Comparison of ENCODE assay signal across 15 cellular contexts in genomic region chr5:79330071-79330470, GRCh38.
DNase-seq lines count a peak whose midpoint lies in the region; ATAC-seq and TF ChIP-seq lines count a peak whose summit lies in the region.
"Had no signal": no experiment of that assay in that cellular context is flagged by ENCODE, and none has a peak within 500 bp of the region (broad histone marks: within the 10 kb centered on the region; RNA-seq: fewer than 3 reads in every experiment).

No MANE protein-coding gene starts in this region.

- POLR2A ChIA-PET in MCF 10A (lab: Yijun Ruan, JAX) = interaction anchor here (0.6 kb wide), 1 partner anchor 521 kb away, joined by 3 read pairs; no protein-coding TSS in a partner anchor
- POLR2A ChIA-PET in CD4-positive, alpha-beta T cell (lab: Charles Lee) = no interaction called here

- intact Hi-C loops in MCF 10A (cut with micrococcal nuclease) = no loop called here
- intact Hi-C loops in mammary epithelial cell (cut with micrococcal nuclease) = no loop called here
- intact Hi-C loops in CD4-positive, alpha-beta T cell (cut with DNase I, micrococcal nuclease) = no loop called here

- CTCF ChIA-PET in MCF 10A (lab: Yijun Ruan, JAX) (interaction anchor here (0.6 kb wide), 1 partner anchor 1467 kb away, joined by 3 read pairs; no protein-coding TSS in a partner anchor), mammary epithelial cell (lab: Charles Lee; ENCODE audit: low non-redundant PET) (no interaction called here)
- CTCF ChIA-PET in CD4-positive, alpha-beta T cell (lab: Charles Lee) = no interaction called here

- dilution Hi-C loops in mammary epithelial cell (cut with HindIII; ENCODE audit: low sequenced_read_pairs) = no loop called here

- ATAC-seq in CD4-positive, alpha-beta T cell (ENCODE audit: poor library complexity) = no peak
- ATAC-seq in GM21529 (IDR thresholded peaks at IDR 0.05; ENCODE audit: unreplicated experiment) = no peak

- BruUV-seq in MCF 10A (replicated peaks; lab: Mats Ljungman, UMichigan) (no TSS peak), mammary epithelial cell (replicated peaks; lab: Mats Ljungman, UMichigan) (no TSS peak)

- no peaks in the 10 kb centered on the region for H3K27me3 ChIP-seq in mammary epithelial cell (ENCODE audit: insufficient read depth, low read length)
- no peaks in the 10 kb centered on the region for H3K27me3 ChIP-seq in CD4-positive, alpha-beta T cell (ENCODE audit: control insufficient read depth, insufficient read depth, low read length)

- H3K4me1 ChIP-seq in mammary epithelial cell (ENCODE audit: insufficient read depth, low read length) = no peaks in the 10 kb centered on the region
- H3K4me1 ChIP-seq: Caco-2 had no signal

- no peaks in the 10 kb centered on the region for H3K9me3 ChIP-seq in mammary epithelial cell (replicated peaks; ENCODE audit: insufficient read depth, low read length)
- H3K9me3 ChIP-seq in CD4-positive, alpha-beta T cell (ENCODE audit: control insufficient read depth, low read length) = no peaks in the 10 kb centered on the region
- H3K9me3 ChIP-seq: Caco-2 had no signal

- no peaks in the 10 kb centered on the region for H3K79me2 ChIP-seq in mammary epithelial cell (ENCODE audit: insufficient read depth, low read length)

- H3K4me2 ChIP-seq in mammary epithelial cell (ENCODE audit: insufficient read depth, low read depth, low read length) = no peak overlapping the region

- no peak overlapping the region for H3K27ac ChIP-seq in mammary epithelial cell (ENCODE audit: insufficient read depth, low read depth, low read length)
- no peak overlapping the region for H3K27ac ChIP-seq in CD4-positive, alpha-beta T cell (ENCODE audit: low read depth, low read length)
- H3K27ac ChIP-seq: C4-2B had no signal

- in situ Hi-C loops in mammary epithelial cell (cut with MboI; ENCODE audit: low sequenced_read_pairs in 2 of 2) = no loop called here

- H2AFZ ChIP-seq in mammary epithelial cell (ENCODE audit: low read depth, low read length) = no peak overlapping the region

- H3K9me3 Mint-ChIP-seq in MCF 10A (ENCODE audit: unreplicated experiment) = no peaks in the 10 kb centered on the region
- H3K9me3 Mint-ChIP-seq in CD4-positive, alpha-beta T cell = peaks cover 5% of the 10 kb centered on the region

- no peaks in the 10 kb centered on the region for H3K27me3 Mint-ChIP-seq in MCF 10A (ENCODE audit: insufficient read depth, unreplicated experiment)
- peaks cover 4% of the 10 kb centered on the region for H3K27me3 Mint-ChIP-seq in CD4-positive, alpha-beta T cell

- H3K9ac ChIP-seq in mammary epithelial cell (ENCODE audit: insufficient read depth, low read length) = no peak overlapping the region

- no peaks in the 10 kb centered on the region for H3K36me3 ChIP-seq in mammary epithelial cell (ENCODE audit: insufficient read depth, low read length)

- no peak overlapping the region for H3K27ac Mint-ChIP-seq in MCF 10A (ENCODE audit: low read depth, unreplicated experiment)
- H3K27ac Mint-ChIP-seq in CD4-positive, alpha-beta T cell = no peak overlapping the region

- WGBS in mammary epithelial cell (ENCODE audit: low coverage, missing lambda C conversion rate) = 88% methylated on average over 5 of the region's 5 CpGs

- DNase-seq in MCF 10A (ENCODE audit: unreplicated experiment) (peak; percentile 8), mammary epithelial cell (no peak), cardiac fibroblast (ENCODE audit: low read depth in 2 of 2) (peak; percentile 24 to 29), foreskin fibroblast (peak; percentile 48 to 72)
- no peak for DNase-seq in activated CD4-positive, alpha-beta T cell treated with anti-CD3 and anti-CD28 coated beads for 1 hour
- no peak for DNase-seq in CD4-positive, alpha-beta T cell
- no peak for DNase-seq in stimulated activated CD4-positive, alpha-beta T cell treated with anti-CD3 and anti-CD28 coated beads, Interleukin-4, amount 100 ng/mL, for 24 hours
- DNase-seq: GDM1, GOT3, Karpas-422, NCI-H510A, SIG-M5 had no signal

- H4K20me1 ChIP-seq in mammary epithelial cell (ENCODE audit: insufficient read depth, low read length) = no peaks in the 10 kb centered on the region

- H3K4me3 ChIP-seq in mammary epithelial cell (replicated peaks in 1 of 3; ENCODE audit: insufficient read depth in 1 of 3, low read depth in 2 of 3, low read length in 3 of 3) (no peak overlapping the region), cardiac fibroblast (replicated peaks in 1 of 2; ENCODE audit: low read depth in 2 of 2, low read length in 2 of 2) (no peak overlapping the region), foreskin fibroblast (ENCODE audit: low read depth in 1 of 2, low read length in 2 of 2) (no peak overlapping the region)

- TF ChIP-seq CTCF in MCF 10A (IDR thresholded peaks at IDR 0.05; ENCODE audit: unreplicated experiment) (no peak), mammary epithelial cell (conservative IDR thresholded peaks at IDR 0.05 in 1 of 2, IDR thresholded peaks at IDR 0.05 in 1 of 2; ENCODE audit: extremely low read depth in 1 of 2, insufficient read depth in 1 of 2, low read depth in 1 of 2, low read length in 2 of 2) (no peak), cardiac fibroblast (IDR thresholded peaks at IDR 0.05; ENCODE audit: low read depth, low read length) (no peak), foreskin fibroblast (IDR thresholded peaks at IDR 0.05; ENCODE audit: low read depth, low read length) (no peak)
- TF ChIP-seq CTCF in CD4-positive, alpha-beta T cell (IDR thresholded peaks at IDR 0.05) = no peak

- no peaks in the 10 kb centered on the region for H3K4me1 Mint-ChIP-seq in MCF 10A (ENCODE audit: insufficient read depth, unreplicated experiment)
- no peaks in the 10 kb centered on the region for H3K4me1 Mint-ChIP-seq in CD4-positive, alpha-beta T cell (ENCODE audit: low read depth)

- no peak overlapping the region for H3K4me3 Mint-ChIP-seq in MCF 10A (ENCODE audit: unreplicated experiment)
- no peak overlapping the region for H3K4me3 Mint-ChIP-seq in CD4-positive, alpha-beta T cell

- H3K36me3 Mint-ChIP-seq in MCF 10A (ENCODE audit: insufficient read depth, unreplicated experiment) = peaks cover 20% of the 10 kb centered on the region
- no peaks in the 10 kb centered on the region for H3K36me3 Mint-ChIP-seq in CD4-positive, alpha-beta T cell (ENCODE audit: low read depth)

Comparison
In these comparisons a context has a peak if more than half of its experiments do, and no peak if none do; other contexts are left out.
1. DNase-seq: peak in MCF 10A (single experiment), cardiac fibroblast (2 of 2) and foreskin fibroblast (2 of 2); none in mammary epithelial cell (single experiment), activated CD4-positive, alpha-beta T cell treated with anti-CD3 and anti-CD28 coated beads for 1 hour (single experiment), CD4-positive, alpha-beta T cell (0 of 10) and stimulated activated CD4-positive, alpha-beta T cell treated with anti-CD3 and anti-CD28 coated beads, Interleukin-4, amount 100 ng/mL, for 24 hours (single experiment).